Comparison of ENCODE assay signal across 1 cellular context in the genomic region with DNA sequence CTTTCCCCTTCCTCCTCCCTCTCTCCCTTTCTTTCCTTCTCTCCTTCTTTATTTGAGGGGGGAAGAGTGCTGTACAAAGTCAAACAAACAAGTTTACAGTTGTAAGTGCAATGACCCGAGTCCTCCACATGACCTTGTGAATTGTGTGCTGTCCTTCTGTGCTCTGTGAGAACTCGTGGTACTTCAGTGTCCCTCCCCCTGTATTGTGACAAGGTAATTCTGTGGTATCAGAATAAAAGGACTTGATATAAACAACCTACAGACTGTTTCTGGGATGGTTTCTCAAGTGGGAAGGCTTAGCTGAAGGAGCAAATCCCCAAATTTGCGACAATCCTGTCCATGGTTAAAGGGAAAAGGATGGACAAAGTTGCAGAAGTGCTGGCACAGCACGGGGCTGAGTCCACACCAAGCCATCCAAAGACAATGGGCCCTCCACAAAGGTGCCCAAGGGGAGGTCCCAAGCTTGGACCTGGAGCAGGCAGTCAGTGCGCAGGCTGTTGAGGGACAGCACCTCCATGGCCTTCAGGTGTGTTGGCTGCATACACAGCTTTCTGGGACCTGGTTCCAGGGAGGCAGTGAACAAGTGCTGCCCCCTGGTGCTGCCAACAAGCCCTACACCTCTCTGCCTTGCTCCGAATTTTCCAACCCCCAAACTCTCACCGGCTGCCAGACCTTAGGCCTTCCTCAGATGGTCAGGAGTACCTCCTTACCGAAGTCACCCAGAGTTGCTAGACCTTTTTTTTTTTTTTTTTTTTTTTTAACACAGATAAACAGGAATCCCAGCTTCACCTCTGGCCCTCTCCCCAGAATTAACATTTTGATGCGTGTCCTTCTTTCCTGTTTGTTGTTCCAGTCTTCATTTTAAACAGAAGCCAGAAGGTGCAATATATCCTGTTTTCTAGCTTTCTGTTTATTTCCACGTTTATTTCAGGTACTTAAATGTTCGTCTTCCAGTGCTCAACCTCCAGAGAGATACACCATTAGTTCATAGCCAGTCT.
TF ChIP-seq lines count a peak whose summit lies in the region.

No MANE protein-coding gene starts in this region.

TF ChIP-seq in HepG2, 621 proteins besides CTCF, POLR2A, EP300 and RAD21 (continued from another document and continues in another):
- TF ChIP-seq, protein P1, sequence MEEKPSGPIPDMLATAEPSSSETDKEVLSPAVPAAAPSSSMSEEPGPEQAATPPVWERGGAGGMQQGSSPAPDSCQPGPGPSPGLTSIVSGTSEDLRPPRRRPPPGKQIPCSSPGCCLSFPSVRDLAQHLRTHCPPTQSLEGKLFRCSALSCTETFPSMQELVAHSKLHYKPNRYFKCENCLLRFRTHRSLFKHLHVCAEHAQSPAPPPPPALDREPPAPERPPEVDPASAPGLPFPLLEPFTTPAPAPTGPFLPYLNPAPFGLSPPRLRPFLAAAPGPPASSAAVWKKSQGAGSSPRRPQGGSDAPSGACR (CRISPR knock-in tag; IDR thresholded peaks at IDR 0.05), result 0 out of 2 replicates have a peak, but pooled peaks have one; percentile 34
- TF ChIP-seq ZBTB7A (CRISPR knock-in tag; IDR thresholded peaks at IDR 0.05) (peak; percentile 37; the same call in 1 of the 2 replicates), KDM1A (CRISPR knock-in tag; IDR thresholded peaks at IDR 0.05) (no peak), ZNF383 (CRISPR knock-in tag; IDR thresholded peaks at IDR 0.05; ENCODE audit: borderline replicate concordance) (no peak), ERF (CRISPR knock-in tag; IDR thresholded peaks at IDR 0.05) (peak; percentile 60; the same call in 1 of the 2 replicates), SMAD1 (CRISPR knock-in tag; IDR thresholded peaks at IDR 0.05; ENCODE audit: borderline replicate concordance, low read depth) (no peak), HNRNPUL1 (IDR thresholded peaks at IDR 0.05; ENCODE audit: low read depth, low read length) (no peak), JUNB (CRISPR knock-in tag; IDR thresholded peaks at IDR 0.05; ENCODE audit: borderline replicate concordance) (no peak), THAP8 (CRISPR knock-in tag; IDR thresholded peaks at IDR 0.05; ENCODE audit: borderline replicate concordance) (no peak), ZNF652 (CRISPR knock-in tag; IDR thresholded peaks at IDR 0.05; ENCODE audit: borderline replicate concordance, low read depth) (no peak), ASH2L (IDR thresholded peaks at IDR 0.05; ENCODE audit: insufficient read length, low read depth, low read length) (no peak), PCBP2 (optimal IDR thresholded peaks at IDR 0.05; ENCODE audit: low read depth, low read length, poor library complexity, severe bottlenecking) (no peak), SP2 (CRISPR knock-in tag; IDR thresholded peaks at IDR 0.05) (no peak), ZNF317 (CRISPR knock-in tag; IDR thresholded peaks at IDR 0.05) (peak; percentile 50; the same call in 1 of the 2 replicates), TRIM24 (CRISPR knock-in tag; IDR thresholded peaks at IDR 0.05) (no peak), LCORL (IDR thresholded peaks at IDR 0.05) (no peak), LCORL (CRISPR knock-in tag; IDR thresholded peaks at IDR 0.05) (0 out of 2 replicates have a peak, but pooled peaks have one; percentile 41), TBL1XR1 (IDR thresholded peaks at IDR 0.05; ENCODE audit: borderline replicate concordance, low read length, partially characterized antibody) (peak; percentile 15), DMAP1 (CRISPR knock-in tag; IDR thresholded peaks at IDR 0.05) (peak; percentile 67; the same call in 1 of the 2 replicates), EED (CRISPR knock-in tag; IDR thresholded peaks at IDR 0.05) (no peak), HMGXB4 (CRISPR knock-in tag; IDR thresholded peaks at IDR 0.05; ENCODE audit: borderline replicate concordance in 1 of 2, low read depth in 1 of 2) (peak; percentile 74 to 75; a peak in 3 of 4 replicates), RBM39 (IDR thresholded peaks at IDR 0.05; ENCODE audit: low read depth, low read length, poor library complexity, severe bottlenecking) (no peak), ZNF138 (CRISPR knock-in tag; IDR thresholded peaks at IDR 0.05; ENCODE audit: low read depth) (no peak), TP53 (CRISPR knock-in tag; conservative IDR thresholded peaks at IDR 0.05) (no peak), ZFX (CRISPR knock-in tag; IDR thresholded peaks at IDR 0.05; ENCODE audit: low read depth) (no peak), ONECUT2 (CRISPR knock-in tag; IDR thresholded peaks at IDR 0.05) (no peak), ZNF274 (CRISPR knock-in tag; IDR thresholded peaks at IDR 0.05) (peak; percentile 55; the same call in 1 of the 2 replicates), KLF11 (CRISPR knock-in tag; IDR thresholded peaks at IDR 0.05) (no peak), ZNF674 (CRISPR knock-in tag; IDR thresholded peaks at IDR 0.05; ENCODE audit: low read depth) (no peak), SRSF1 (optimal IDR thresholded peaks at IDR 0.05; ENCODE audit: low read depth, low read length) (no peak), ZNF891 (CRISPR knock-in tag; IDR thresholded peaks at IDR 0.05) (0 out of 2 replicates have a peak, but pooled peaks have one; percentile 21), ZNF776 (CRISPR knock-in tag; IDR thresholded peaks at IDR 0.05) (no peak), NBN (conservative IDR thresholded peaks at IDR 0.05) (no peak), THYN1 (CRISPR knock-in tag; IDR thresholded peaks at IDR 0.05; ENCODE audit: borderline replicate concordance, low read depth) (no peak)
- TF ChIP-seq, protein P2, sequence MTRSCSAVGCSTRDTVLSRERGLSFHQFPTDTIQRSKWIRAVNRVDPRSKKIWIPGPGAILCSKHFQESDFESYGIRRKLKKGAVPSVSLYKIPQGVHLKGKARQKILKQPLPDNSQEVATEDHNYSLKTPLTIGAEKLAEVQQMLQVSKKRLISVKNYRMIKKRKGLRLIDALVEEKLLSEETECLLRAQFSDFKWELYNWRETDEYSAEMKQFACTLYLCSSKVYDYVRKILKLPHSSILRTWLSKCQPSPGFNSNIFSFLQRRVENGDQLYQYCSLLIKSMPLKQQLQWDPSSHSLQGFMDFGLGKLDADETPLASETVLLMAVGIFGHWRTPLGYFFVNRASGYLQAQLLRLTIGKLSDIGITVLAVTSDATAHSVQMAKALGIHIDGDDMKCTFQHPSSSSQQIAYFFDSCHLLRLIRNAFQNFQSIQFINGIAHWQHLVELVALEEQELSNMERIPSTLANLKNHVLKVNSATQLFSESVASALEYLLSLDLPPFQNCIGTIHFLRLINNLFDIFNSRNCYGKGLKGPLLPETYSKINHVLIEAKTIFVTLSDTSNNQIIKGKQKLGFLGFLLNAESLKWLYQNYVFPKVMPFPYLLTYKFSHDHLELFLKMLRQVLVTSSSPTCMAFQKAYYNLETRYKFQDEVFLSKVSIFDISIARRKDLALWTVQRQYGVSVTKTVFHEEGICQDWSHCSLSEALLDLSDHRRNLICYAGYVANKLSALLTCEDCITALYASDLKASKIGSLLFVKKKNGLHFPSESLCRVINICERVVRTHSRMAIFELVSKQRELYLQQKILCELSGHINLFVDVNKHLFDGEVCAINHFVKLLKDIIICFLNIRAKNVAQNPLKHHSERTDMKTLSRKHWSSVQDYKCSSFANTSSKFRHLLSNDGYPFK (CRISPR knock-in tag; IDR thresholded peaks at IDR 0.05; ENCODE audit: borderline replicate concordance), result no peak
- TF ChIP-seq, protein P3, sequence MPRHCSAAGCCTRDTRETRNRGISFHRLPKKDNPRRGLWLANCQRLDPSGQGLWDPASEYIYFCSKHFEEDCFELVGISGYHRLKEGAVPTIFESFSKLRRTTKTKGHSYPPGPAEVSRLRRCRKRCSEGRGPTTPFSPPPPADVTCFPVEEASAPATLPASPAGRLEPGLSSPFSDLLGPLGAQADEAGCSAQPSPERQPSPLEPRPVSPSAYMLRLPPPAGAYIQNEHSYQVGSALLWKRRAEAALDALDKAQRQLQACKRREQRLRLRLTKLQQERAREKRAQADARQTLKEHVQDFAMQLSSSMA (CRISPR knock-in tag; IDR thresholded peaks at IDR 0.05), result no peak; the same call in 1 of the 2 replicates
- TF ChIP-seq, protein P4, sequence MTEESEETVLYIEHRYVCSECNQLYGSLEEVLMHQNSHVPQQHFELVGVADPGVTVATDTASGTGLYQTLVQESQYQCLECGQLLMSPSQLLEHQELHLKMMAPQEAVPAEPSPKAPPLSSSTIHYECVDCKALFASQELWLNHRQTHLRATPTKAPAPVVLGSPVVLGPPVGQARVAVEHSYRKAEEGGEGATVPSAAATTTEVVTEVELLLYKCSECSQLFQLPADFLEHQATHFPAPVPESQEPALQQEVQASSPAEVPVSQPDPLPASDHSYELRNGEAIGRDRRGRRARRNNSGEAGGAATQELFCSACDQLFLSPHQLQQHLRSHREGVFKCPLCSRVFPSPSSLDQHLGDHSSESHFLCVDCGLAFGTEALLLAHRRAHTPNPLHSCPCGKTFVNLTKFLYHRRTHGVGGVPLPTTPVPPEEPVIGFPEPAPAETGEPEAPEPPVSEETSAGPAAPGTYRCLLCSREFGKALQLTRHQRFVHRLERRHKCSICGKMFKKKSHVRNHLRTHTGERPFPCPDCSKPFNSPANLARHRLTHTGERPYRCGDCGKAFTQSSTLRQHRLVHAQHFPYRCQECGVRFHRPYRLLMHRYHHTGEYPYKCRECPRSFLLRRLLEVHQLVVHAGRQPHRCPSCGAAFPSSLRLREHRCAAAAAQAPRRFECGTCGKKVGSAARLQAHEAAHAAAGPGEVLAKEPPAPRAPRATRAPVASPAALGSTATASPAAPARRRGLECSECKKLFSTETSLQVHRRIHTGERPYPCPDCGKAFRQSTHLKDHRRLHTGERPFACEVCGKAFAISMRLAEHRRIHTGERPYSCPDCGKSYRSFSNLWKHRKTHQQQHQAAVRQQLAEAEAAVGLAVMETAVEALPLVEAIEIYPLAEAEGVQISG (CRISPR knock-in tag; IDR thresholded peaks at IDR 0.05), result peak; percentile 20; the same call in 1 of the 2 replicates
- TF ChIP-seq, protein P5, sequence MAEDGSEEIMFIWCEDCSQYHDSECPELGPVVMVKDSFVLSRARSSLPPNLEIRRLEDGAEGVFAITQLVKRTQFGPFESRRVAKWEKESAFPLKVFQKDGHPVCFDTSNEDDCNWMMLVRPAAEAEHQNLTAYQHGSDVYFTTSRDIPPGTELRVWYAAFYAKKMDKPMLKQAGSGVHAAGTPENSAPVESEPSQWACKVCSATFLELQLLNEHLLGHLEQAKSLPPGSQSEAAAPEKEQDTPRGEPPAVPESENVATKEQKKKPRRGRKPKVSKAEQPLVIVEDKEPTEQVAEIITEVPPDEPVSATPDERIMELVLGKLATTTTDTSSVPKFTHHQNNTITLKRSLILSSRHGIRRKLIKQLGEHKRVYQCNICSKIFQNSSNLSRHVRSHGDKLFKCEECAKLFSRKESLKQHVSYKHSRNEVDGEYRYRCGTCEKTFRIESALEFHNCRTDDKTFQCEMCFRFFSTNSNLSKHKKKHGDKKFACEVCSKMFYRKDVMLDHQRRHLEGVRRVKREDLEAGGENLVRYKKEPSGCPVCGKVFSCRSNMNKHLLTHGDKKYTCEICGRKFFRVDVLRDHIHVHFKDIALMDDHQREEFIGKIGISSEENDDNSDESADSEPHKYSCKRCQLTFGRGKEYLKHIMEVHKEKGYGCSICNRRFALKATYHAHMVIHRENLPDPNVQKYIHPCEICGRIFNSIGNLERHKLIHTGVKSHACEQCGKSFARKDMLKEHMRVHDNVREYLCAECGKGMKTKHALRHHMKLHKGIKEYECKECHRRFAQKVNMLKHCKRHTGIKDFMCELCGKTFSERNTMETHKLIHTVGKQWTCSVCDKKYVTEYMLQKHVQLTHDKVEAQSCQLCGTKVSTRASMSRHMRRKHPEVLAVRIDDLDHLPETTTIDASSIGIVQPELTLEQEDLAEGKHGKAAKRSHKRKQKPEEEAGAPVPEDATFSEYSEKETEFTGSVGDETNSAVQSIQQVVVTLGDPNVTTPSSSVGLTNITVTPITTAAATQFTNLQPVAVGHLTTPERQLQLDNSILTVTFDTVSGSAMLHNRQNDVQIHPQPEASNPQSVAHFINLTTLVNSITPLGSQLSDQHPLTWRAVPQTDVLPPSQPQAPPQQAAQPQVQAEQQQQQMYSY (CRISPR knock-in tag; IDR thresholded peaks at IDR 0.05), result no peak
- TF ChIP-seq, protein P6, sequence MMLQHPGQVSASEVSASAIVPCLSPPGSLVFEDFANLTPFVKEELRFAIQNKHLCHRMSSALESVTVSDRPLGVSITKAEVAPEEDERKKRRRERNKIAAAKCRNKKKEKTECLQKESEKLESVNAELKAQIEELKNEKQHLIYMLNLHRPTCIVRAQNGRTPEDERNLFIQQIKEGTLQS (CRISPR knock-in tag; IDR thresholded peaks at IDR 0.05), result no peak
- TF ChIP-seq, protein P7, sequence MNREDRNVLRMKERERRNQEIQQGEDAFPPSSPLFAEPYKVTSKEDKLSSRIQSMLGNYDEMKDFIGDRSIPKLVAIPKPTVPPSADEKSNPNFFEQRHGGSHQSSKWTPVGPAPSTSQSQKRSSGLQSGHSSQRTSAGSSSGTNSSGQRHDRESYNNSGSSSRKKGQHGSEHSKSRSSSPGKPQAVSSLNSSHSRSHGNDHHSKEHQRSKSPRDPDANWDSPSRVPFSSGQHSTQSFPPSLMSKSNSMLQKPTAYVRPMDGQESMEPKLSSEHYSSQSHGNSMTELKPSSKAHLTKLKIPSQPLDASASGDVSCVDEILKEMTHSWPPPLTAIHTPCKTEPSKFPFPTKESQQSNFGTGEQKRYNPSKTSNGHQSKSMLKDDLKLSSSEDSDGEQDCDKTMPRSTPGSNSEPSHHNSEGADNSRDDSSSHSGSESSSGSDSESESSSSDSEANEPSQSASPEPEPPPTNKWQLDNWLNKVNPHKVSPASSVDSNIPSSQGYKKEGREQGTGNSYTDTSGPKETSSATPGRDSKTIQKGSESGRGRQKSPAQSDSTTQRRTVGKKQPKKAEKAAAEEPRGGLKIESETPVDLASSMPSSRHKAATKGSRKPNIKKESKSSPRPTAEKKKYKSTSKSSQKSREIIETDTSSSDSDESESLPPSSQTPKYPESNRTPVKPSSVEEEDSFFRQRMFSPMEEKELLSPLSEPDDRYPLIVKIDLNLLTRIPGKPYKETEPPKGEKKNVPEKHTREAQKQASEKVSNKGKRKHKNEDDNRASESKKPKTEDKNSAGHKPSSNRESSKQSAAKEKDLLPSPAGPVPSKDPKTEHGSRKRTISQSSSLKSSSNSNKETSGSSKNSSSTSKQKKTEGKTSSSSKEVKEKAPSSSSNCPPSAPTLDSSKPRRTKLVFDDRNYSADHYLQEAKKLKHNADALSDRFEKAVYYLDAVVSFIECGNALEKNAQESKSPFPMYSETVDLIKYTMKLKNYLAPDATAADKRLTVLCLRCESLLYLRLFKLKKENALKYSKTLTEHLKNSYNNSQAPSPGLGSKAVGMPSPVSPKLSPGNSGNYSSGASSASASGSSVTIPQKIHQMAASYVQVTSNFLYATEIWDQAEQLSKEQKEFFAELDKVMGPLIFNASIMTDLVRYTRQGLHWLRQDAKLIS (CRISPR knock-in tag; IDR thresholded peaks at IDR 0.05), result no peak
